In the genomic region with DNA sequence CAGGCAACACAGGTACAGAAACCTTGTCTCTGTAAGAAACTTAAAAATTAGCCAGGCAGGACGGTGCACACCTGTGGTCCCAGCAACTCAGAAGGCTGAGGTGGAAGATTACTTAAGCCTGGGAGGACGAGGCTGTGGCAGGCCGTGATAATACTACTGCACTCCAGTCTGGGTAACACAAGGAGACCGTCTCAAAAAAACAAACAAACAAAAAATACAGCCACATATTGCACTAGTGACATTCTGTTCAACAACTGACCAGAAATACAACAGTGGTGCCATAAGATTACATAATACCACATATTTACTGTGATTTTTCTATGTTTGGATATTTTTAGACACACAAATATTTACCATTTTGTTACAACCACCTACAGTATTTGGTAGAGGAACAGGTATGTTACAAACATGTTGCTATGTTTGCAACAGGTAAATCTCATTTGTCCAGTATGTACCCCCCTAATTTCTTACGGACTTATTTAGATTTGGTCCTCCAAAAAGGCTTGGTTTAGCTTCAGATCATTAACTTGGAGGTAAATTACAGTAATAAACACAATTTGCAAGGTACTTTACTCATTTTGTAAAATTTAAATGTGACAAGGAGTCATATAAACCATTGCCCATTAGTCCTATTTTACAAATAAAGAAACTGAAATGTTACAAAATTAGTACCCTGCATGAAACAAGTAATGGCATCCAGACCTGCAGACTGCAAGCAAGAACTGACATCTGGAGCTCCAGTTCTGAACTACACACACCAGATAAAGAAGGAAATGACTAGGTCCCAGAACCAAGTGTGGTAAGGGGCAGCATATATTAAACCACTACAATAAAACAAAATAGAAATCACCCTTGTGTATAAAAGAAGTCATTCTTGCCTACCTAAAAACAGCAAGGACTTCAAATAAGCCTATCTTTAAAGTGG, we compare ENCODE assay signal across 16 cellular contexts. TPM values are rescaled to one million over a fixed set of nuclear protein-coding genes. Genes with fewer than 3 reads are reported as not detected.
A peak's percentile ranks its signal among the peaks of the same experiment; 100 is the strongest.
DNase-seq lines count a peak whose midpoint lies in the region; ATAC-seq, FAIRE-seq and TF ChIP-seq lines count a peak whose summit lies in the region.
"Had no signal": no experiment of that assay in that cellular context is flagged by ENCODE, and none has a peak within 500 bp of the region (broad histone marks: within the 10 kb centered on the region; RNA-seq: fewer than 3 reads in every experiment).

No MANE protein-coding gene starts in this region.

- H3K4me3 ChIP-seq in uterus (no peak overlapping the region), breast epithelium (no peak overlapping the region)
- H3K4me3 ChIP-seq: BLaER1 had no signal

- H3K9me3 ChIP-seq in uterus, result no peaks in the 10 kb centered on the region
- H3K9me3 ChIP-seq in breast epithelium, result no peaks in the 10 kb centered on the region
- H3K9me3 ChIP-seq: BLaER1 had no signal

- intact Hi-C loops in uterus (cut with DNase I; ENCODE audit: low total_unique reads) (no loop called here), breast epithelium (cut with DNase I; ENCODE audit: low total_unique reads) (no loop called here)

- TF ChIP-seq CTCF in uterus (IDR thresholded peaks at IDR 0.05) (no peak), breast epithelium (IDR thresholded peaks at IDR 0.05) (no peak)

- H3K27ac ChIP-seq in uterus (no peak overlapping the region), breast epithelium (no peak overlapping the region)
- H3K27ac ChIP-seq: BLaER1 had no signal

- H3K36me3 ChIP-seq in uterus (no peaks in the 10 kb centered on the region), breast epithelium (no peaks in the 10 kb centered on the region)

- H3K4me1 ChIP-seq in uterus, result no peaks in the 10 kb centered on the region
- H3K4me1 ChIP-seq in breast epithelium, result no peaks in the 10 kb centered on the region

- FAIRE-seq in GM12891 (lab: Jason Lieb, UNC), result peak; percentile 45

- ATAC-seq in HG02759 (IDR thresholded peaks at IDR 0.05; ENCODE audit: unreplicated experiment) (peak; percentile 84), HG03575 (IDR thresholded peaks at IDR 0.05; ENCODE audit: extremely low read depth, insufficient number of reproducible peaks, low FRiP score, unreplicated experiment) (peak; percentile 63)

- H3K27me3 ChIP-seq in uterus (no peaks in the 10 kb centered on the region), breast epithelium (no peaks in the 10 kb centered on the region)
- H3K27me3 ChIP-seq: BLaER1 had no signal

- TF ChIP-seq POLR2A in GM12891 (IDR thresholded peaks at IDR 0.05; ENCODE audit: low read depth, low read length), result no peak
- TF ChIP-seq POLR2A in uterus (IDR thresholded peaks at IDR 0.05), result no peak
- no peak for TF ChIP-seq POLR2A in breast epithelium (IDR thresholded peaks at IDR 0.05)

- DNase-seq in GM12891 (ENCODE audit: insufficient read length, low spot score), result no peak
- peak; percentile 9 for DNase-seq in GM19240 (ENCODE audit: insufficient read length, low spot score)
- DNase-seq in uterus, result no peak
- DNase-seq in epidermal melanocyte (ENCODE audit: insufficient read length, low spot score), result no peak
- DNase-seq in DMS 273 treated with DMSO at 0.1 percent for 48 hours (lab: John Stamatoyannopoulos, UW), result no peak
- no peak for DNase-seq in breast epithelium (ENCODE audit: low spot score in 2 of 2)
- DNase-seq: activated naive CD4-positive, alpha-beta T cell treated with anti-CD3 and anti-CD28 coated beads for 36 hours; MM.1S; NCI-H69; posterior cingulate gyrus; SIG-M5; stimulated activated CD4-positive, alpha-beta T cell treated with anti-CD3 and anti-CD28 coated beads, Interleukin-4, amount 100 ng/mL, for 1 hour; substantia nigra had no signal

TF ChIP-seq in GM12891, 5 proteins besides CTCF, POLR2A, EP300 and RAD21:
- no peak for TF ChIP-seq POU2F2 (IDR thresholded peaks at IDR 0.05; ENCODE audit: low read depth, low read length)
- no peak for TF ChIP-seq PAX5 (IDR thresholded peaks at IDR 0.05; ENCODE audit: insufficient read depth, low read length, severe bottlenecking)
- no peak for TF ChIP-seq SPI1 (IDR thresholded peaks at IDR 0.05; ENCODE audit: low read depth, low read length)
- TF ChIP-seq TAF1 (IDR thresholded peaks at IDR 0.05; ENCODE audit: low read depth, low read length), result no peak
- TF ChIP-seq POLR2AphosphoS5 (IDR thresholded peaks at IDR 0.05; ENCODE audit: low read depth, low read length), result no peak

RNA-seq across cellular contexts. Expression of a gene that starts 36.8 kb away (rescaled TPM):
- 55.3 TPM for polyA plus RNA-seq in GM12891 (2012; ENCODE audit: low read depth, missing spikeins)
- total RNA-seq in uterus, result 100 to 1,000 TPM in 3 of 4 donors, 10 to 100 TPM in 1; 77.1 to 255 (median 197) TPM
- 100 to 1,000 TPM; 233 to 251 (median 247) TPM for total RNA-seq in breast epithelium

RNA-seq across cellular contexts. Expression of a gene that starts 37.3 kb away (rescaled TPM):
- polyA plus RNA-seq in GM12891 (2012; ENCODE audit: low read depth, missing spikeins), result 0.87 TPM
- 1 to 10 TPM in 3 of 4 donors, under 1 TPM in 1; 0.88 to 8.8 (median 5.4) TPM for total RNA-seq in uterus
- 1 to 10 TPM; 2.7 to 6.9 (median 3.3) TPM for total RNA-seq in breast epithelium
